In genomic region chr11:19959697-19960096, GRCh38 we compare ENCODE assay signal across 23 cellular contexts.
DNase-seq lines count a peak whose midpoint lies in the region; ATAC-seq and TF ChIP-seq lines count a peak whose summit lies in the region.
"Had no signal": no experiment of that assay in that cellular context is flagged by ENCODE, and none has a peak within 500 bp of the region (broad histone marks: within the 10 kb centered on the region; RNA-seq: fewer than 3 reads in every experiment).

No MANE protein-coding gene starts in this region.

- DNase-seq in DMS53 (lab: John Stamatoyannopoulos, UW) (peak; percentile 7), DMS53 treated with DMSO at 0.1 percent for 48 hours (lab: John Stamatoyannopoulos, UW; ENCODE audit: unreplicated experiment) (no peak), NCI-H69 (lab: John Stamatoyannopoulos, UW) (peak; percentile 94), chondrocyte (ENCODE audit: low spot score) (no peak), NCI-H2196 treated with DMSO at 0.1 percent for 48 hours (lab: John Stamatoyannopoulos, UW; ENCODE audit: unreplicated experiment) (no peak)
- DNase-seq: activated CD4-positive, alpha-beta memory T cell treated with anti-CD3 and anti-CD28 coated beads, Interleukin-2, amount 10 ng/mL, durations not matched to agents 7 days and 5 days; activated CD4-positive, alpha-beta T cell treated with anti-CD3 and anti-CD28 coated beads for 1 hour; aorta; CD4-positive, alpha-beta T cell; central memory CD4-positive, alpha-beta T cell; head of caudate nucleus; naive B cell; NCI-H1417 treated with DMSO at 0.1 percent for 48 hours; NCI-H526 treated with DMSO at 0.1 percent for 48 hours; nucleus accumbens; psoas muscle; stimulated activated naive CD8-positive, alpha-beta T cell treated with anti-CD3 and anti-CD28 coated beads, Interleukin-15, amount 100 ng/mL, for 72 hours had no signal

- H3K4me3 Mint-ChIP-seq in chondrocyte (ENCODE audit: unreplicated experiment), result no peak overlapping the region
- no peak overlapping the region for H3K4me3 Mint-ChIP-seq in stimulated activated memory B cell treated with anti-CD40 and anti-IgM and Interleukin-4, amounts not matched to agents 10 μg/mL and 1 μg/mL and 100 μg/mL, for 72 hours
- H3K4me3 Mint-ChIP-seq: activated CD4-positive, alpha-beta memory T cell treated with anti-CD3 and anti-CD28 coated beads, Interleukin-2, amount 10 ng/mL, durations not matched to agents 7 days and 5 days; activated naive CD8-positive, alpha-beta T cell; CD4-positive, alpha-beta T cell; mesothelial cell of epicardium; stimulated activated naive CD8-positive, alpha-beta T cell treated with anti-CD3 and anti-CD28 coated beads, Interleukin-15, amount 100 ng/mL, for 72 hours had no signal

- no peaks in the 10 kb centered on the region for H3K9me3 Mint-ChIP-seq in chondrocyte (ENCODE audit: low read depth)
- no peaks in the 10 kb centered on the region for H3K9me3 Mint-ChIP-seq in stimulated activated memory B cell treated with anti-CD40 and anti-IgM and Interleukin-4, amounts not matched to agents 10 μg/mL and 1 μg/mL and 100 μg/mL, for 72 hours
- H3K9me3 Mint-ChIP-seq: activated CD4-positive, alpha-beta memory T cell treated with anti-CD3 and anti-CD28 coated beads, Interleukin-2, amount 10 ng/mL, durations not matched to agents 7 days and 5 days; activated T-helper 2 cell treated with anti-CD3 and anti-CD28 coated beads, Interferon-gamma antibody, Interleukin-2, Interleukin-4, amounts not matched to agents 10 μg/mL and 5 μg/mL and 100 μg/mL, durations not matched to agents 14 hours and 24 hours and 36 hours; CD4-positive, alpha-beta T cell; mesothelial cell of epicardium; naive B cell; stimulated activated naive CD8-positive, alpha-beta T cell treated with anti-CD3 and anti-CD28 coated beads, Interleukin-15, amount 100 ng/mL, for 72 hours had no signal

- peaks cover 12% of the 10 kb centered on the region for H3K36me3 Mint-ChIP-seq in chondrocyte (ENCODE audit: low read depth)
- H3K36me3 Mint-ChIP-seq in stimulated activated memory B cell treated with anti-CD40 and anti-IgM and Interleukin-4, amounts not matched to agents 10 μg/mL and 1 μg/mL and 100 μg/mL, for 72 hours, result no peaks in the 10 kb centered on the region
- H3K36me3 Mint-ChIP-seq: activated naive CD8-positive, alpha-beta T cell; mesothelial cell of epicardium; naive B cell had no signal

- H3K27ac Mint-ChIP-seq in chondrocyte (ENCODE audit: unreplicated experiment), result peak overlapping the region; percentile 68
- no peak overlapping the region for H3K27ac Mint-ChIP-seq in stimulated activated memory B cell treated with anti-CD40 and anti-IgM and Interleukin-4, amounts not matched to agents 10 μg/mL and 1 μg/mL and 100 μg/mL, for 72 hours
- H3K27ac Mint-ChIP-seq: activated CD4-positive, alpha-beta memory T cell treated with anti-CD3 and anti-CD28 coated beads, Interleukin-2, amount 10 ng/mL, durations not matched to agents 7 days and 5 days; activated naive CD8-positive, alpha-beta T cell; activated T-helper 2 cell treated with anti-CD3 and anti-CD28 coated beads, Interferon-gamma antibody, Interleukin-2, Interleukin-4, amounts not matched to agents 10 μg/mL and 5 μg/mL and 100 μg/mL, durations not matched to agents 14 hours and 24 hours and 36 hours; CD4-positive, alpha-beta T cell; mesothelial cell of epicardium; stimulated activated naive CD8-positive, alpha-beta T cell treated with anti-CD3 and anti-CD28 coated beads, Interleukin-15, amount 100 ng/mL, for 72 hours had no signal

- no peak for TF ChIP-seq CTCF in chondrocyte (IDR thresholded peaks at IDR 0.05)

- H3K27me3 Mint-ChIP-seq in chondrocyte (ENCODE audit: low read depth), result no peaks in the 10 kb centered on the region
- peaks cover 10% of the 10 kb centered on the region for H3K27me3 Mint-ChIP-seq in stimulated activated memory B cell treated with anti-CD40 and anti-IgM and Interleukin-4, amounts not matched to agents 10 μg/mL and 1 μg/mL and 100 μg/mL, for 72 hours

- peak; percentile 7 for ATAC-seq in stimulated activated memory B cell treated with anti-CD40 and anti-IgM and Interleukin-4, amounts not matched to agents 10 μg/mL and 1 μg/mL and 100 μg/mL, for 72 hours
- ATAC-seq in GM18861 (IDR thresholded peaks at IDR 0.05; ENCODE audit: unreplicated experiment), result no peak
- ATAC-seq in HG02571 (IDR thresholded peaks at IDR 0.05; ENCODE audit: unreplicated experiment), result no peak
- ATAC-seq: psoas muscle; stimulated activated naive CD8-positive, alpha-beta T cell treated with anti-CD3 and anti-CD28 coated beads, Interleukin-15, amount 100 ng/mL, for 72 hours had no signal

- peaks cover 72% of the 10 kb centered on the region for H3K4me1 Mint-ChIP-seq in chondrocyte (ENCODE audit: low read depth)
- peaks cover 15% of the 10 kb centered on the region for H3K4me1 Mint-ChIP-seq in stimulated activated memory B cell treated with anti-CD40 and anti-IgM and Interleukin-4, amounts not matched to agents 10 μg/mL and 1 μg/mL and 100 μg/mL, for 72 hours

Comparison
In these comparisons a context has a peak if more than half of its experiments do, and no peak if none do; other contexts are left out.
1. DNase-seq: peak in DMS53 (single experiment) and NCI-H69 (single experiment); none in DMS53 treated with DMSO at 0.1 percent for 48 hours (single experiment), chondrocyte (single experiment) and NCI-H2196 treated with DMSO at 0.1 percent for 48 hours (single experiment).